Comparison of ENCODE assay signal across 32 cellular contexts in genomic region chr20:6061544-6061943, GRCh38. TPM values are rescaled to one million over a fixed set of nuclear protein-coding genes. Genes with fewer than 3 reads are reported as not detected.
"Had no signal": no experiment of that assay in that cellular context is flagged by ENCODE, and none has a peak within 500 bp of the region (broad histone marks: within the 10 kb centered on the region; RNA-seq: fewer than 3 reads in every experiment).

No MANE protein-coding gene starts in this region.

- FAIRE-seq: astrocyte, bronchial epithelial cell had no signal

- H3K27ac ChIP-seq: SJCRH30, SK-N-MC, WERI-Rb-1 had no signal

- DNase-seq: activated CD4-positive, alpha-beta T cell treated with anti-CD3 and anti-CD28 coated beads, Interleukin-2, amount 10 ng/mL, durations not matched to agents 24 days and 14 days; activated CD4-positive, alpha-beta T cell treated with anti-CD3 and anti-CD28 coated beads, Interleukin-2, amount 50 U/mL, for 4 hours; activated CD4-positive, CD25-positive, alpha-beta regulatory T cell; activated CD8-positive, alpha-beta T cell treated with anti-CD3 and anti-CD28 coated beads, Interleukin-2, amount 10 ng/mL, durations not matched to agents 7 days and 5 days; activated gamma-delta T cell; activated naive CD4-positive, alpha-beta T cell treated with Interleukin-2 at 50 U/mL for 16 hours; activated naive CD8-positive, alpha-beta T cell treated with anti-CD3 and anti-CD28 coated beads, Interleukin-2, amount 10 ng/mL, durations not matched to agents 7 days and 5 days; activated T-cell treated with anti-CD3 and anti-CD28 coated beads, Interleukin-2, amount 50 U/mL, for 24 hours; central memory CD4-positive, alpha-beta T cell; NCI-H1048; NCI-H1105 treated with DMSO at 0.1 percent for 48 hours; NCI-H1436; NCI-H1694; NCI-H1930; NCI-H2081 treated with DMSO at 0.1 percent for 48 hours; NCI-H510A; NCI-H526; NCI-H748 treated with DMSO at 0.1 percent for 48 hours; OCI-M1; SHP77; SJCRH30; T1000; WERI-Rb-1 had no signal

- H3K36me3 ChIP-seq: WERI-Rb-1 had no signal

- H3K4me3 ChIP-seq: SJCRH30, SK-N-MC had no signal

- H3K27me3 ChIP-seq: SJCRH30 had no signal

- H3K4me1 ChIP-seq: SJCRH30 had no signal

- H3K9me3 ChIP-seq: SJCRH30 had no signal

- ATAC-seq: activated CD8-positive, alpha-beta T cell treated with anti-CD3 and anti-CD28 coated beads, Interleukin-2, amount 10 ng/mL, durations not matched to agents 7 days and 5 days had no signal

RNA-seq across cellular contexts. Expression of gene LRRN4, which starts 7.7 kb away (rescaled TPM):
- total RNA-seq: activated CD4-positive, alpha-beta T cell treated with anti-CD3 and anti-CD28 coated beads, Interleukin-2, amount 10 ng/mL, durations not matched to agents 24 days and 14 days; activated CD8-positive, alpha-beta T cell treated with anti-CD3 and anti-CD28 coated beads, Interleukin-2, amount 10 ng/mL, durations not matched to agents 7 days and 5 days; activated naive CD8-positive, alpha-beta T cell treated with anti-CD3 and anti-CD28 coated beads, Interleukin-2, amount 10 ng/mL, durations not matched to agents 7 days and 5 days; activated T-helper 2 cell treated with anti-CD3 and anti-CD28 coated beads, Interferon-gamma antibody, Interleukin-2, Interleukin-4, amounts not matched to agents 10 μg/mL and 5 μg/mL and 100 μg/mL, durations not matched to agents 14 hours and 24 hours and 36 hours; bronchial epithelial cell; cerebellum; MCF 10A; RPMI7951; T-helper 1 cell treated with Interleukin-12 subunit alpha and Interleukin-12 subunit beta and Interleukin-4 antibody, amounts not matched to agents 30 ng/mL and 1 ng/mL, for 36 hours; T-helper 2 cell treated with Interferon-gamma antibody and Interleukin-4, amounts not matched to agents 100 ng/mL and 5 ng/mL, for 36 hours had no signal
